In genomic region chr11:99505319-99505718, GRCh38 we compare ENCODE assay signal across 21 cellular contexts.
DNase-seq lines count a peak whose midpoint lies in the region; ATAC-seq, FAIRE-seq and TF ChIP-seq lines count a peak whose summit lies in the region.
"Had no signal": no experiment of that assay in that cellular context is flagged by ENCODE, and none has a peak within 500 bp of the region (broad histone marks: within the 10 kb centered on the region; RNA-seq: fewer than 3 reads in every experiment).

No MANE protein-coding gene starts in this region.

- no peaks in the 10 kb centered on the region for H4K20me1 ChIP-seq in neural progenitor cell (ENCODE audit: low read depth)

- H3K4me1 ChIP-seq in neural progenitor cell, result no peaks in the 10 kb centered on the region
- no peaks in the 10 kb centered on the region for H3K4me1 ChIP-seq in naive thymus-derived CD4-positive, alpha-beta T cell (ENCODE audit: control insufficient read depth in 2 of 2, insufficient read depth in 2 of 2, low read length in 2 of 2)
- H3K4me1 ChIP-seq: HAP-1, stomach, uterus had no signal

- H3K4me3 ChIP-seq in choroid plexus epithelial cell (ENCODE audit: low read depth, low read length) (no peak overlapping the region), neural progenitor cell (no peak overlapping the region)
- H3K4me3 ChIP-seq in naive thymus-derived CD4-positive, alpha-beta T cell (ENCODE audit: low read length), result no peak overlapping the region
- H3K4me3 ChIP-seq: HAP-1, MG63, stomach, uterus had no signal

- no peak overlapping the region for H3K9ac ChIP-seq in neural progenitor cell

- H3K27ac Mint-ChIP-seq in neural progenitor cell, result no peak overlapping the region
- H3K27ac Mint-ChIP-seq in naive thymus-derived CD4-positive, alpha-beta T cell, result no peak overlapping the region
- H3K27ac Mint-ChIP-seq: activated CD8-positive, alpha-beta T cell treated with anti-CD3 and anti-CD28 coated beads for 36 hours; activated T-helper 1 cell treated with anti-CD3 and anti-CD28 coated beads, Interleukin-12 subunit alpha, Interleukin-12 subunit beta, Interleukin-2, Interleukin-4 antibody, amounts not matched to agents 30 ng/mL and 10 ng/mL and 1 ng/mL, durations not matched to agents 14 hours and 24 hours and 36 hours; memory B cell had no signal

- H3K4me2 ChIP-seq in neural progenitor cell, result no peak overlapping the region

- H3K27me3 ChIP-seq in neural progenitor cell, result no peaks in the 10 kb centered on the region
- H3K27me3 ChIP-seq in naive thymus-derived CD4-positive, alpha-beta T cell (ENCODE audit: control insufficient read depth in 2 of 2, insufficient read depth in 2 of 2, low read length in 2 of 2), result no peaks in the 10 kb centered on the region
- H3K27me3 ChIP-seq: MG63, stomach, uterus had no signal

- H3K9me3 ChIP-seq in neural progenitor cell (ENCODE audit: low read depth), result no peaks in the 10 kb centered on the region
- peaks cover 0 to 4% (median 0%) of the 10 kb centered on the region in 3 experiments for H3K9me3 ChIP-seq in naive thymus-derived CD4-positive, alpha-beta T cell (ENCODE audit: control insufficient read depth in 2 of 3, low read length in 3 of 3)
- H3K9me3 ChIP-seq: HAP-1, MG63, uterus had no signal

- H3K36me3 ChIP-seq in neural progenitor cell, result no peaks in the 10 kb centered on the region
- no peaks in the 10 kb centered on the region for H3K36me3 ChIP-seq in naive thymus-derived CD4-positive, alpha-beta T cell (ENCODE audit: control insufficient read depth in 2 of 3, insufficient read depth in 3 of 3, low read length in 3 of 3)
- H3K36me3 ChIP-seq: HAP-1, MG63, stomach, uterus, WERI-Rb-1 had no signal

- CTCF ChIA-PET in naive thymus-derived CD4-positive, alpha-beta T cell (lab: Charles Lee), result no interaction called here

- intact Hi-C loops in naive thymus-derived CD4-positive, alpha-beta T cell (cut with micrococcal nuclease), result no loop called here
- intact Hi-C loops in Right ventricle myocardium inferior (cut with DNase I), result no loop called here

- no peaks in the 10 kb centered on the region for H3K4me1 Mint-ChIP-seq in neural progenitor cell
- H3K4me1 Mint-ChIP-seq in naive thymus-derived CD4-positive, alpha-beta T cell, result no peaks in the 10 kb centered on the region
- H3K4me1 Mint-ChIP-seq: memory B cell had no signal

- DNase-seq in AG08396 (ENCODE audit: low spot score) (peak; percentile 26), HTR-8/SVneo (ENCODE audit: insufficient read length, low spot score) (peak; percentile 28), choroid plexus epithelial cell (ENCODE audit: low read depth) (peak; percentile 74), myocyte (ENCODE audit: low read depth) (peak; percentile 52), T-helper 2 cell (no peak), neural progenitor cell (ENCODE audit: low spot score) (no peak), Right ventricle myocardium inferior (ENCODE audit: missing footprints) (no peak)
- no peak for DNase-seq in naive thymus-derived CD4-positive, alpha-beta T cell
- DNase-seq: activated CD8-positive, alpha-beta T cell treated with anti-CD3 and anti-CD28 coated beads for 36 hours; Calu3; MG63; NCI-H2029; stomach; uterus; WERI-Rb-1 had no signal

- no peak for ATAC-seq in naive thymus-derived CD4-positive, alpha-beta T cell
- ATAC-seq in Right ventricle myocardium inferior, result no peak
- ATAC-seq: activated CD8-positive, alpha-beta T cell treated with anti-CD3 and anti-CD28 coated beads for 36 hours had no signal

- H2AFZ ChIP-seq in neural progenitor cell (replicated peaks), result no peak overlapping the region

- H3K27me3 Mint-ChIP-seq in neural progenitor cell (ENCODE audit: insufficient read depth, low read depth), result no peaks in the 10 kb centered on the region
- H3K27me3 Mint-ChIP-seq in naive thymus-derived CD4-positive, alpha-beta T cell, result no peaks in the 10 kb centered on the region
- H3K27me3 Mint-ChIP-seq: activated CD8-positive, alpha-beta T cell treated with anti-CD3 and anti-CD28 coated beads for 36 hours; memory B cell had no signal

- H3K4me3 Mint-ChIP-seq in neural progenitor cell, result no peak overlapping the region
- no peak overlapping the region for H3K4me3 Mint-ChIP-seq in naive thymus-derived CD4-positive, alpha-beta T cell
- H3K4me3 Mint-ChIP-seq: activated CD8-positive, alpha-beta T cell treated with anti-CD3 and anti-CD28 coated beads for 36 hours; activated T-helper 1 cell treated with anti-CD3 and anti-CD28 coated beads, Interleukin-12 subunit alpha, Interleukin-12 subunit beta, Interleukin-2, Interleukin-4 antibody, amounts not matched to agents 30 ng/mL and 10 ng/mL and 1 ng/mL, durations not matched to agents 14 hours and 24 hours and 36 hours; memory B cell; nephron had no signal

- no peak overlapping the region for H3K27ac ChIP-seq in neural progenitor cell
- no peak overlapping the region for H3K27ac ChIP-seq in naive thymus-derived CD4-positive, alpha-beta T cell (ENCODE audit: low read depth, low read length)
- H3K27ac ChIP-seq: stomach, uterus, WERI-Rb-1 had no signal

- no peaks in the 10 kb centered on the region for H3F3A ChIP-seq in neural progenitor cell (ENCODE audit: low read depth)

- POLR2A ChIA-PET in naive thymus-derived CD4-positive, alpha-beta T cell (lab: Charles Lee), result no interaction called here

- no peaks in the 10 kb centered on the region for H3K79me2 ChIP-seq in neural progenitor cell (ENCODE audit: low read depth)

- FAIRE-seq in HTR-8/SVneo (lab: Jason Lieb, UNC), result no peak
- FAIRE-seq: endometrium, G401.6 had no signal

- no peaks in the 10 kb centered on the region for H3K36me3 Mint-ChIP-seq in neural progenitor cell
- H3K36me3 Mint-ChIP-seq in naive thymus-derived CD4-positive, alpha-beta T cell, result no peaks in the 10 kb centered on the region
- H3K36me3 Mint-ChIP-seq: memory B cell had no signal

- no peaks in the 10 kb centered on the region for H3K9me3 Mint-ChIP-seq in neural progenitor cell
- H3K9me3 Mint-ChIP-seq in naive thymus-derived CD4-positive, alpha-beta T cell, result peaks cover 0 to 19% (median 2%) of the 10 kb centered on the region in 11 donors
- H3K9me3 Mint-ChIP-seq: nephron had no signal

- TF ChIP-seq CTCF in choroid plexus epithelial cell (conservative IDR thresholded peaks at IDR 0.05; ENCODE audit: low read depth, low read length) (no peak), neural progenitor cell (IDR thresholded peaks at IDR 0.05) (no peak)

Comparison
In these comparisons a context has a peak if more than half of its experiments do, and no peak if none do; other contexts are left out.
1. DNase-seq: peak in AG08396 (single experiment), HTR-8/SVneo (single experiment), choroid plexus epithelial cell (single experiment) and myocyte (single experiment); none in T-helper 2 cell (0 of 5), neural progenitor cell (single experiment), naive thymus-derived CD4-positive, alpha-beta T cell (0 of 9) and Right ventricle myocardium inferior (single experiment).